14 cellular contexts compared by ENCODE assay signal in the genomic region with DNA sequence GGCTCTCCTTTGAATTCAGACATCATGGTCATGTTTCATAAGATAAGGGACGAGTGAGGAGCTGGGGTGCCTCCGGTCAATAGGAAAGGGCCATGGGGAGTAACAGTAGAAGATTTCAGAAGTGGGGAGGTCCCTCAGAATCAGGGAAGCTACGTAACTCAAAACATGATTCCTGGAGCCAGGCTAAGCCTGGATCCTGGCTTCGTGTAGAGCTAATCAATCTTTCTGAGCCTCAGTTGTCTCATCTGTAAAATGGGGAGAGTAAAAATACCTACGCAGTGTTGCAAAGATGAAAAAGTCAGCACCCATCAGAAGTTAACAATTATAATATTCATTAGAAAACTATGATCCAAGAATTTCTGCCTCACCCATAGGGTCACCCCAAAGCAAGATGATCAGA.
"Had no signal": no experiment of that assay in that cellular context is flagged by ENCODE, and none has a peak within 500 bp of the region (broad histone marks: within the 10 kb centered on the region; RNA-seq: fewer than 3 reads in every experiment).

No MANE protein-coding gene starts in this region.

- H3K27ac ChIP-seq: parathyroid adenoma, tibial nerve had no signal

- H3K4me1 Mint-ChIP-seq: activated naive CD4-positive, alpha-beta T cell treated with anti-CD3 and anti-CD28 coated beads, Interleukin-2, amount 10 ng/mL, durations not matched to agents 7 days and 5 days had no signal

- H3K9ac ChIP-seq: parathyroid adenoma had no signal

- H3K4me1 ChIP-seq: tibial nerve had no signal

- H3K36me3 ChIP-seq: tibial nerve had no signal

- FAIRE-seq: bronchial epithelial cell, endometrium, frontal cortex, kidney, TTC549 had no signal

- H3K4me3 ChIP-seq: skin epidermis, tibial nerve had no signal

- H3K27ac Mint-ChIP-seq: activated naive CD4-positive, alpha-beta T cell treated with anti-CD3 and anti-CD28 coated beads, Interleukin-2, amount 10 ng/mL, durations not matched to agents 7 days and 5 days; activated T-helper 2 cell treated with anti-CD3 and anti-CD28 coated beads, Interferon-gamma antibody, Interleukin-2, Interleukin-4, amounts not matched to agents 10 μg/mL and 5 μg/mL and 100 μg/mL, durations not matched to agents 14 hours and 24 hours and 36 hours; T-helper 1 cell treated with Interleukin-12 subunit alpha and Interleukin-12 subunit beta and Interleukin-4 antibody, amounts not matched to agents 30 μg/mL and 1 μg/mL, for 36 hours had no signal

- H3K4me3 Mint-ChIP-seq: activated naive CD4-positive, alpha-beta T cell treated with anti-CD3 and anti-CD28 coated beads, Interleukin-2, amount 10 ng/mL, durations not matched to agents 7 days and 5 days; T-helper 1 cell treated with Interleukin-12 subunit alpha and Interleukin-12 subunit beta and Interleukin-4 antibody, amounts not matched to agents 30 μg/mL and 1 μg/mL, for 36 hours had no signal

- H3K27me3 ChIP-seq: tibial nerve had no signal

- H3K36me3 Mint-ChIP-seq: activated naive CD4-positive, alpha-beta T cell treated with anti-CD3 and anti-CD28 coated beads, Interleukin-2, amount 10 ng/mL, durations not matched to agents 7 days and 5 days had no signal

- H3K79me2 ChIP-seq: parathyroid adenoma had no signal

- DNase-seq: activated CD4-positive, CD25-positive, alpha-beta regulatory T cell; activated naive CD4-positive, alpha-beta T cell treated with anti-CD3 and anti-CD28 coated beads, Interleukin-2, amount 10 ng/mL, durations not matched to agents 7 days and 5 days; kidney; midbrain; retina had no signal

- H2AFZ ChIP-seq: parathyroid adenoma had no signal
